ENCODE assay signal across 8 cellular contexts in the genomic region with DNA sequence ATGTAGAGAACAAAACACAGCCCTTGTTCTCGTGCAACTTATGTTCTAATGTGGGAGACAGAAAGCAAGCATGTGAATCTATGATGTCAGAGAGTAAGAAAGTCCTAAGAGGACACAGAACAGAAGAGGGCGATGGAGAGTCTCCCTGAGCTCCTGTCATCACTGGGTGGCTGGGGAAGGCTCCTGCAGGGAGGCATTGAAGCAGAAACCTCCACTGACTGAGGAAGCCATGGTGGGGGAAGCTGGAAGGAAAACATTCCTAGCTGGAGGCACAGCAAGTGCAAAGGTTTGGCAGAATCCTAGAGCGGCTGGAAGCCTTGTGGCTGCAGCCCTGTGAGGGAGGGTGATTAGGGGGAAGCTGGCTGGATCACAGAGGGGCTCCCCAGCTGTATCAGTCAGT.
DNase-seq lines count a peak whose midpoint lies in the region; FAIRE-seq and TF ChIP-seq lines count a peak whose summit lies in the region.

No MANE protein-coding gene starts in this region.

- no peaks in the 10 kb centered on the region for H3K36me3 ChIP-seq in uterus

- TF ChIP-seq POLR2A in uterus (IDR thresholded peaks at IDR 0.05) = no peak

- DNase-seq in A172 (ENCODE audit: low spot score) (peak; percentile 39), NCI-H774 (lab: John Stamatoyannopoulos, UW) (peak; percentile 4), epithelial cell of proximal tubule (ENCODE audit: low read depth) (peak; percentile 43), urothelium cell line (ENCODE audit: low spot score) (peak; percentile 53), NCI-H2107 (lab: John Stamatoyannopoulos, UW) (no peak), hypothalamus (lab: John Stamatoyannopoulos, UW) (no peak), uterus (no peak)

- FAIRE-seq in urothelium cell line (lab: Jason Lieb, UNC) = no peak

- intact Hi-C loops in uterus (cut with DNase I; ENCODE audit: low total_unique reads) = no loop called here

- peak; percentile 54 for TF ChIP-seq CTCF in GM12873 (IDR thresholded peaks at IDR 0.05; ENCODE audit: insufficient read depth, low read depth, low read length, missing control alignments)
- peak; percentile 70 for TF ChIP-seq CTCF in epithelial cell of proximal tubule (conservative IDR thresholded peaks at IDR 0.05; ENCODE audit: low read depth, low read length)
- no peak for TF ChIP-seq CTCF in uterus (IDR thresholded peaks at IDR 0.05)

- H3K27ac ChIP-seq in uterus = no peak overlapping the region

- H3K4me1 ChIP-seq in uterus = no peaks in the 10 kb centered on the region

- no peaks in the 10 kb centered on the region for H3K9me3 ChIP-seq in uterus

- H3K4me3 ChIP-seq in epithelial cell of proximal tubule (ENCODE audit: low read depth, low read length) (no peak overlapping the region), uterus (no peak overlapping the region)

- H3K27me3 ChIP-seq in uterus = no peaks in the 10 kb centered on the region

Comparison
In these comparisons a context has a peak if more than half of its experiments do, and no peak if none do; other contexts are left out.
1. DNase-seq: peak in A172 (single experiment), NCI-H774 (single experiment), epithelial cell of proximal tubule (single experiment) and urothelium cell line (single experiment); none in NCI-H2107 (single experiment), hypothalamus (0 of 51) and uterus (0 of 2).
2. CTCF ChIP-seq: peak in GM12873 (single experiment) and epithelial cell of proximal tubule (single experiment); none in uterus (0 of 4).